1 cellular context compared by ENCODE assay signal in the genomic region with DNA sequence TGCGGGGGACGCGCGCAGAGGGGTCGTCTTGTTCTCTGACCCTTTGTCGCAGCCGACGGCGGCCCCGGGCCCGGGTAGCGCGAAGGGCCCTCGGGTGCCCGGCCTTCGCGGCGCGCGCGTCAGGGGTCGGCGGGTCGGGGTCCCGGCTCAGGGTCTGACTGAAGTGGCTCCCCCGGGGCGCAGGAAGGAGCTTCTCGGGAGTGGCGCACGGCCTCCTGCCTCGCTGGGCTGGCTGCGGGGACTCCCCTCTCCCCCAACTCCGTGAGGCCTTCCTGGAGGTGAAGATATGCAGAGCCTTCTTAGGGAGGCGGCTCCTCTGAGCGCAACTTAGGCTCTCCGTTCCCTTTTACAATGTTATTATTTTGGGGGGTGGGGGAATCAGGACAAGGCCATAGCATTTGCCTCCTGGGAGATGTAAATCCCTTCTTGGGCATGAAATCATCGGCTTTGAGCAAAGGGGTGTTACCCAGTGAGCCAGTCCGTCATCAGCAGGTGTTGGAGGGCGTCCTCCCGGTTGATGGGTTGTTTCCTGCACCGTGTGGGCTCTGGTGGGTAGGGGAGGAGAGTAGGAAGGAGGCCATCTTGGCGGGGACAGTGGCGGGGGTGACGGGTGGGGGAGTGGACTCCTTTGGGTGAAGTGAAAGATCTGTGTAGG.
TF ChIP-seq lines count a peak whose summit lies in the region.

No MANE protein-coding gene starts in this region.

TF ChIP-seq in H1, 55 proteins besides CTCF, POLR2A, EP300 and RAD21 (continued from another document):
- TF ChIP-seq SAP30 (IDR thresholded peaks at IDR 0.05; ENCODE audit: insufficient read depth, insufficient replicate concordance, low read length), result peak; percentile 45
- TF ChIP-seq KDM4A (IDR thresholded peaks at IDR 0.05; ENCODE audit: low read depth, low read length, severe bottlenecking), result peak; percentile 88
- peak; percentile 56 for TF ChIP-seq PHF8 (conservative IDR thresholded peaks at IDR 0.05; ENCODE audit: low read depth, low read length)
- no peak; a peak in 1 of 4 replicates for TF ChIP-seq SIN3A (conservative IDR thresholded peaks at IDR 0.05 in 1 of 2, IDR thresholded peaks at IDR 0.05 in 1 of 2; ENCODE audit: low read depth in 1 of 2, low read length in 2 of 2)
- TF ChIP-seq, protein P1, sequence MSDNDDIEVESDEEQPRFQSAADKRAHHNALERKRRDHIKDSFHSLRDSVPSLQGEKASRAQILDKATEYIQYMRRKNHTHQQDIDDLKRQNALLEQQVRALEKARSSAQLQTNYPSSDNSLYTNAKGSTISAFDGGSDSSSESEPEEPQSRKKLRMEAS (IDR thresholded peaks at IDR 0.05), result peak; percentile 34; the same call in 1 of the 2 replicates
- no peak for TF ChIP-seq CBX8 (IDR thresholded peaks at IDR 0.05; ENCODE audit: borderline replicate concordance, low read depth, low read length)
- TF ChIP-seq, protein P2, sequence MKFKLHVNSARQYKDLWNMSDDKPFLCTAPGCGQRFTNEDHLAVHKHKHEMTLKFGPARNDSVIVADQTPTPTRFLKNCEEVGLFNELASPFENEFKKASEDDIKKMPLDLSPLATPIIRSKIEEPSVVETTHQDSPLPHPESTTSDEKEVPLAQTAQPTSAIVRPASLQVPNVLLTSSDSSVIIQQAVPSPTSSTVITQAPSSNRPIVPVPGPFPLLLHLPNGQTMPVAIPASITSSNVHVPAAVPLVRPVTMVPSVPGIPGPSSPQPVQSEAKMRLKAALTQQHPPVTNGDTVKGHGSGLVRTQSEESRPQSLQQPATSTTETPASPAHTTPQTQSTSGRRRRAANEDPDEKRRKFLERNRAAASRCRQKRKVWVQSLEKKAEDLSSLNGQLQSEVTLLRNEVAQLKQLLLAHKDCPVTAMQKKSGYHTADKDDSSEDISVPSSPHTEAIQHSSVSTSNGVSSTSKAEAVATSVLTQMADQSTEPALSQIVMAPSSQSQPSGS (IDR thresholded peaks at IDR 0.05; ENCODE audit: low read length), result 0 out of 2 replicates have a peak, but pooled peaks have one; percentile 57
- peak; percentile 93 for TF ChIP-seq ASH2L (IDR thresholded peaks at IDR 0.05; ENCODE audit: low read length)
- no peak for TF ChIP-seq SIX5 (IDR thresholded peaks at IDR 0.05; ENCODE audit: low read depth, low read length)
- peak; percentile 90 for TF ChIP-seq YY1 (IDR thresholded peaks at IDR 0.05; ENCODE audit: low read depth, low read length)
- TF ChIP-seq BRCA1 (IDR thresholded peaks at IDR 0.05; ENCODE audit: low read depth, low read length), result no peak
- no peak for TF ChIP-seq SP4 (IDR thresholded peaks at IDR 0.05; ENCODE audit: low read length)
- TF ChIP-seq RBBP5 (IDR thresholded peaks at IDR 0.05; ENCODE audit: borderline replicate concordance, low read depth, low read length), result no peak; the same call in 1 of the 2 replicates
- TF ChIP-seq SP1 (IDR thresholded peaks at IDR 0.05; ENCODE audit: low read depth, low read length), result no peak
